Comparison of ENCODE assay signal across 1 cellular context in the genomic region with DNA sequence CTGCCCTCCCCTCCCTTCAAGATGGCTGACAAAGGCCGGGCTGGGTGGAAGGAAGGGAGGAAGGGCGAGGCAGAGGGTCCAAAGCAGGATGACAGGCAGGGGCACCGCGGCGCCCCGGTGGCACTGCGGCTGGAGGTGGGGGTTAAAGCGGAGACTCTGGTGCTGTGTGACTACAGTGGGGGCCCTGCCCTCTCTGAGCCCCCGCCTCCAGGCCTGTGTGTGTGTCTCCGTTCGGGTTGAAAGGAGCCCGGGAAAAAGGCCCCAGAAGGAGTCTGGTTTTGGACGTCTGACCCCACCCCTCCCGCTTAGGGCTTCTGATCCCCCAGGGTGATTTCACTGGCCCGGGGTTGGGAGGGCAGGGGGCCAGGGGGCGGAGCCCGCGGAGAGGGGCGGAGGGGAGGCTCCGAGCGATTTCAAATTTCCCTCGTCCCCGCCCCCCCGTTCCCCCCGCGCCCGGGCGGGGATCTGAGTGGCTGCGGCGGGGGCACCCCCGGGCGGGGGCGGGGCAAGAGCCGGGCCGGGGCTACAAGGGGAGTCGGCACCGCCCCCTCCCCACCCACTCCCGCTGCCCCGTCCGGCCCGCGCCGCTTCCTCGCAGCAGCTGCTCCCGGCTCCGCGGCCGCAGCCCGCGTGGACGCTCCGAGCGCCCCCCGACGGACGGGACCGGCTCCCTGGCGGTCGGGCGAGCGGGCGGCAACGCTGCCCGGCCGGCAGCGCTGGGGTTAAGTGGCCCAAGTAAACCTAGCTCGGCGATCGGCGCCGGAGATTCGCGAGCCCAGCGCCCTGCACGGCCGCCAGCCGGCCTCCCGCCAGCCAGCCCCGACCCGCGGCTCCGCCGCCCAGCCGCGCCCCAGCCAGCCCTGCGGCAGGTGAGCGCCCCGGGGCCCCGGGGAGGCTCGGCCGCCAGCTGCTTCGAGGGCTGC.
TF ChIP-seq lines count a peak whose summit lies in the region.

A gene (plus strand): TSS at position 555 of the 923 bp plus-strand sequence. CDS start 17,939 bp downstream, outside the sequence.

TF ChIP-seq in GM12878, 131 proteins besides CTCF, POLR2A, EP300 and RAD21 (continues in another document):
- TF ChIP-seq, protein P1, sequence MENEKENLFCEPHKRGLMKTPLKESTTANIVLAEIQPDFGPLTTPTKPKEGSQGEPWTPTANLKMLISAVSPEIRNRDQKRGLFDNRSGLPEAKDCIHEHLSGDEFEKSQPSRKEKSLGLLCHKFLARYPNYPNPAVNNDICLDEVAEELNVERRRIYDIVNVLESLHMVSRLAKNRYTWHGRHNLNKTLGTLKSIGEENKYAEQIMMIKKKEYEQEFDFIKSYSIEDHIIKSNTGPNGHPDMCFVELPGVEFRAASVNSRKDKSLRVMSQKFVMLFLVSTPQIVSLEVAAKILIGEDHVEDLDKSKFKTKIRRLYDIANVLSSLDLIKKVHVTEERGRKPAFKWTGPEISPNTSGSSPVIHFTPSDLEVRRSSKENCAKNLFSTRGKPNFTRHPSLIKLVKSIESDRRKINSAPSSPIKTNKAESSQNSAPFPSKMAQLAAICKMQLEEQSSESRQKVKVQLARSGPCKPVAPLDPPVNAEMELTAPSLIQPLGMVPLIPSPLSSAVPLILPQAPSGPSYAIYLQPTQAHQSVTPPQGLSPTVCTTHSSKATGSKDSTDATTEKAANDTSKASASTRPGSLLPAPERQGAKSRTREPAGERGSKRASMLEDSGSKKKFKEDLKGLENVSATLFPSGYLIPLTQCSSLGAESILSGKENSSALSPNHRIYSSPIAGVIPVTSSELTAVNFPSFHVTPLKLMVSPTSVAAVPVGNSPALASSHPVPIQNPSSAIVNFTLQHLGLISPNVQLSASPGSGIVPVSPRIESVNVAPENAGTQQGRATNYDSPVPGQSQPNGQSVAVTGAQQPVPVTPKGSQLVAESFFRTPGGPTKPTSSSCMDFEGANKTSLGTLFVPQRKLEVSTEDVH (IDR thresholded peaks at IDR 0.05; ENCODE audit: low read depth, partially characterized antibody), result no peak
- TF ChIP-seq MYC (IDR thresholded peaks at IDR 0.05; ENCODE audit: insufficient read depth, insufficient read length, insufficient replicate concordance, low read length, severe bottlenecking) (no peak), ZNF207 (IDR thresholded peaks at IDR 0.05; ENCODE audit: borderline replicate concordance) (no peak), BMI1 (IDR thresholded peaks at IDR 0.05; ENCODE audit: borderline replicate concordance) (no peak), JUND (IDR thresholded peaks at IDR 0.05; ENCODE audit: low read depth, low read length) (no peak), IKZF2 (IDR thresholded peaks at IDR 0.05) (no peak), KAT2A (conservative IDR thresholded peaks at IDR 0.05; ENCODE audit: control insufficient read depth, low read depth, low read length) (no peak), SPI1 (IDR thresholded peaks at IDR 0.05; ENCODE audit: borderline replicate concordance, insufficient read depth, low read depth, low read length) (no peak), RELA (IDR thresholded peaks at IDR 0.05; ENCODE audit: borderline replicate concordance, partially characterized antibody) (no peak), HDAC2 (IDR thresholded peaks at IDR 0.05) (no peak), CBFB (IDR thresholded peaks at IDR 0.05; ENCODE audit: low read depth) (no peak), RCOR1 (conservative IDR thresholded peaks at IDR 0.05; ENCODE audit: low read depth, low read length) (no peak), NBN (IDR thresholded peaks at IDR 0.05) (no peak), RUNX3 (IDR thresholded peaks at IDR 0.05; ENCODE audit: low read length) (no peak), SIN3A (IDR thresholded peaks at IDR 0.05; ENCODE audit: low read depth, low read length) (no peak), GABPA (IDR thresholded peaks at IDR 0.05; ENCODE audit: low read depth) (no peak), CREM (IDR thresholded peaks at IDR 0.05; ENCODE audit: low read depth) (no peak), WRNIP1 (IDR thresholded peaks at IDR 0.05; ENCODE audit: borderline replicate concordance, low read depth, low read length) (no peak)
- TF ChIP-seq, protein P2, sequence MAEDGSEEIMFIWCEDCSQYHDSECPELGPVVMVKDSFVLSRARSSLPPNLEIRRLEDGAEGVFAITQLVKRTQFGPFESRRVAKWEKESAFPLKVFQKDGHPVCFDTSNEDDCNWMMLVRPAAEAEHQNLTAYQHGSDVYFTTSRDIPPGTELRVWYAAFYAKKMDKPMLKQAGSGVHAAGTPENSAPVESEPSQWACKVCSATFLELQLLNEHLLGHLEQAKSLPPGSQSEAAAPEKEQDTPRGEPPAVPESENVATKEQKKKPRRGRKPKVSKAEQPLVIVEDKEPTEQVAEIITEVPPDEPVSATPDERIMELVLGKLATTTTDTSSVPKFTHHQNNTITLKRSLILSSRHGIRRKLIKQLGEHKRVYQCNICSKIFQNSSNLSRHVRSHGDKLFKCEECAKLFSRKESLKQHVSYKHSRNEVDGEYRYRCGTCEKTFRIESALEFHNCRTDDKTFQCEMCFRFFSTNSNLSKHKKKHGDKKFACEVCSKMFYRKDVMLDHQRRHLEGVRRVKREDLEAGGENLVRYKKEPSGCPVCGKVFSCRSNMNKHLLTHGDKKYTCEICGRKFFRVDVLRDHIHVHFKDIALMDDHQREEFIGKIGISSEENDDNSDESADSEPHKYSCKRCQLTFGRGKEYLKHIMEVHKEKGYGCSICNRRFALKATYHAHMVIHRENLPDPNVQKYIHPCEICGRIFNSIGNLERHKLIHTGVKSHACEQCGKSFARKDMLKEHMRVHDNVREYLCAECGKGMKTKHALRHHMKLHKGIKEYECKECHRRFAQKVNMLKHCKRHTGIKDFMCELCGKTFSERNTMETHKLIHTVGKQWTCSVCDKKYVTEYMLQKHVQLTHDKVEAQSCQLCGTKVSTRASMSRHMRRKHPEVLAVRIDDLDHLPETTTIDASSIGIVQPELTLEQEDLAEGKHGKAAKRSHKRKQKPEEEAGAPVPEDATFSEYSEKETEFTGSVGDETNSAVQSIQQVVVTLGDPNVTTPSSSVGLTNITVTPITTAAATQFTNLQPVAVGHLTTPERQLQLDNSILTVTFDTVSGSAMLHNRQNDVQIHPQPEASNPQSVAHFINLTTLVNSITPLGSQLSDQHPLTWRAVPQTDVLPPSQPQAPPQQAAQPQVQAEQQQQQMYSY (CRISPR knock-in tag; IDR thresholded peaks at IDR 0.05), result no peak
- TF ChIP-seq, protein P3, sequence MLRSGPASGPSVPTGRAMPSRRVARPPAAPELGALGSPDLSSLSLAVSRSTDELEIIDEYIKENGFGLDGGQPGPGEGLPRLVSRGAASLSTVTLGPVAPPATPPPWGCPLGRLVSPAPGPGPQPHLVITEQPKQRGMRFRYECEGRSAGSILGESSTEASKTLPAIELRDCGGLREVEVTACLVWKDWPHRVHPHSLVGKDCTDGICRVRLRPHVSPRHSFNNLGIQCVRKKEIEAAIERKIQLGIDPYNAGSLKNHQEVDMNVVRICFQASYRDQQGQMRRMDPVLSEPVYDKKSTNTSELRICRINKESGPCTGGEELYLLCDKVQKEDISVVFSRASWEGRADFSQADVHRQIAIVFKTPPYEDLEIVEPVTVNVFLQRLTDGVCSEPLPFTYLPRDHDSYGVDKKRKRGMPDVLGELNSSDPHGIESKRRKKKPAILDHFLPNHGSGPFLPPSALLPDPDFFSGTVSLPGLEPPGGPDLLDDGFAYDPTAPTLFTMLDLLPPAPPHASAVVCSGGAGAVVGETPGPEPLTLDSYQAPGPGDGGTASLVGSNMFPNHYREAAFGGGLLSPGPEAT (IDR thresholded peaks at IDR 0.05; ENCODE audit: low read depth), result no peak
- TF ChIP-seq, protein P4, sequence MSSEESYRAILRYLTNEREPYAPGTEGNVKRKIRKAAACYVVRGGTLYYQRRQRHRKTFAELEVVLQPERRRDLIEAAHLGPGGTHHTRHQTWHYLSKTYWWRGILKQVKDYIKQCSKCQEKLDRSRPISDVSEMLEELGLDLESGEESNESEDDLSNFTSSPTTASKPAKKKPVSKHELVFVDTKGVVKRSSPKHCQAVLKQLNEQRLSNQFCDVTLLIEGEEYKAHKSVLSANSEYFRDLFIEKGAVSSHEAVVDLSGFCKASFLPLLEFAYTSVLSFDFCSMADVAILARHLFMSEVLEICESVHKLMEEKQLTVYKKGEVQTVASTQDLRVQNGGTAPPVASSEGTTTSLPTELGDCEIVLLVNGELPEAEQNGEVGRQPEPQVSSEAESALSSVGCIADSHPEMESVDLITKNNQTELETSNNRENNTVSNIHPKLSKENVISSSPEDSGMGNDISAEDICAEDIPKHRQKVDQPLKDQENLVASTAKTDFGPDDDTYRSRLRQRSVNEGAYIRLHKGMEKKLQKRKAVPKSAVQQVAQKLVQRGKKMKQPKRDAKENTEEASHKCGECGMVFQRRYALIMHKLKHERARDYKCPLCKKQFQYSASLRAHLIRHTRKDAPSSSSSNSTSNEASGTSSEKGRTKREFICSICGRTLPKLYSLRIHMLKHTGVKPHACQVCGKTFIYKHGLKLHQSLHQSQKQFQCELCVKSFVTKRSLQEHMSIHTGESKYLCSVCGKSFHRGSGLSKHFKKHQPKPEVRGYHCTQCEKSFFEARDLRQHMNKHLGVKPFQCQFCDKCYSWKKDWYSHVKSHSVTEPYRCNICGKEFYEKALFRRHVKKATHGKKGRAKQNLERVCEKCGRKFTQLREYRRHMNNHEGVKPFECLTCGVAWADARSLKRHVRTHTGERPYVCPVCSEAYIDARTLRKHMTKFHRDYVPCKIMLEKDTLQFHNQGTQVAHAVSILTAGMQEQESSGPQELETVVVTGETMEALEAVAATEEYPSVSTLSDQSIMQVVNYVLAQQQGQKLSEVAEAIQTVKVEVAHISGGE (CRISPR knock-in tag; IDR thresholded peaks at IDR 0.05), result no peak
- TF ChIP-seq, protein P5, sequence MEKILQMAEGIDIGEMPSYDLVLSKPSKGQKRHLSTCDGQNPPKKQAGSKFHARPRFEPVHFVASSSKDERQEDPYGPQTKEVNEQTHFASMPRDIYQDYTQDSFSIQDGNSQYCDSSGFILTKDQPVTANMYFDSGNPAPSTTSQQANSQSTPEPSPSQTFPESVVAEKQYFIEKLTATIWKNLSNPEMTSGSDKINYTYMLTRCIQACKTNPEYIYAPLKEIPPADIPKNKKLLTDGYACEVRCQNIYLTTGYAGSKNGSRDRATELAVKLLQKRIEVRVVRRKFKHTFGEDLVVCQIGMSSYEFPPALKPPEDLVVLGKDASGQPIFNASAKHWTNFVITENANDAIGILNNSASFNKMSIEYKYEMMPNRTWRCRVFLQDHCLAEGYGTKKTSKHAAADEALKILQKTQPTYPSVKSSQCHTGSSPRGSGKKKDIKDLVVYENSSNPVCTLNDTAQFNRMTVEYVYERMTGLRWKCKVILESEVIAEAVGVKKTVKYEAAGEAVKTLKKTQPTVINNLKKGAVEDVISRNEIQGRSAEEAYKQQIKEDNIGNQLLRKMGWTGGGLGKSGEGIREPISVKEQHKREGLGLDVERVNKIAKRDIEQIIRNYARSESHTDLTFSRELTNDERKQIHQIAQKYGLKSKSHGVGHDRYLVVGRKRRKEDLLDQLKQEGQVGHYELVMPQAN (conservative IDR thresholded peaks at IDR 0.05), result peak; percentile 69; the same call in 1 of the 2 replicates
- TF ChIP-seq, protein P6, sequence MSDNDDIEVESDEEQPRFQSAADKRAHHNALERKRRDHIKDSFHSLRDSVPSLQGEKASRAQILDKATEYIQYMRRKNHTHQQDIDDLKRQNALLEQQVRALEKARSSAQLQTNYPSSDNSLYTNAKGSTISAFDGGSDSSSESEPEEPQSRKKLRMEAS (IDR thresholded peaks at IDR 0.05; ENCODE audit: low read depth, low read length), result no peak
- TF ChIP-seq, protein P7, sequence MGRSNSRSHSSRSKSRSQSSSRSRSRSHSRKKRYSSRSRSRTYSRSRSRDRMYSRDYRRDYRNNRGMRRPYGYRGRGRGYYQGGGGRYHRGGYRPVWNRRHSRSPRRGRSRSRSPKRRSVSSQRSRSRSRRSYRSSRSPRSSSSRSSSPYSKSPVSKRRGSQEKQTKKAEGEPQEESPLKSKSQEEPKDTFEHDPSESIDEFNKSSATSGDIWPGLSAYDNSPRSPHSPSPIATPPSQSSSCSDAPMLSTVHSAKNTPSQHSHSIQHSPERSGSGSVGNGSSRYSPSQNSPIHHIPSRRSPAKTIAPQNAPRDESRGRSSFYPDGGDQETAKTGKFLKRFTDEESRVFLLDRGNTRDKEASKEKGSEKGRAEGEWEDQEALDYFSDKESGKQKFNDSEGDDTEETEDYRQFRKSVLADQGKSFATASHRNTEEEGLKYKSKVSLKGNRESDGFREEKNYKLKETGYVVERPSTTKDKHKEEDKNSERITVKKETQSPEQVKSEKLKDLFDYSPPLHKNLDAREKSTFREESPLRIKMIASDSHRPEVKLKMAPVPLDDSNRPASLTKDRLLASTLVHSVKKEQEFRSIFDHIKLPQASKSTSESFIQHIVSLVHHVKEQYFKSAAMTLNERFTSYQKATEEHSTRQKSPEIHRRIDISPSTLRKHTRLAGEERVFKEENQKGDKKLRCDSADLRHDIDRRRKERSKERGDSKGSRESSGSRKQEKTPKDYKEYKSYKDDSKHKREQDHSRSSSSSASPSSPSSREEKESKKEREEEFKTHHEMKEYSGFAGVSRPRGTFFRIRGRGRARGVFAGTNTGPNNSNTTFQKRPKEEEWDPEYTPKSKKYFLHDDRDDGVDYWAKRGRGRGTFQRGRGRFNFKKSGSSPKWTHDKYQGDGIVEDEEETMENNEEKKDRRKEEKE (IDR thresholded peaks at IDR 0.05), result no peak
- TF ChIP-seq, protein P8, sequence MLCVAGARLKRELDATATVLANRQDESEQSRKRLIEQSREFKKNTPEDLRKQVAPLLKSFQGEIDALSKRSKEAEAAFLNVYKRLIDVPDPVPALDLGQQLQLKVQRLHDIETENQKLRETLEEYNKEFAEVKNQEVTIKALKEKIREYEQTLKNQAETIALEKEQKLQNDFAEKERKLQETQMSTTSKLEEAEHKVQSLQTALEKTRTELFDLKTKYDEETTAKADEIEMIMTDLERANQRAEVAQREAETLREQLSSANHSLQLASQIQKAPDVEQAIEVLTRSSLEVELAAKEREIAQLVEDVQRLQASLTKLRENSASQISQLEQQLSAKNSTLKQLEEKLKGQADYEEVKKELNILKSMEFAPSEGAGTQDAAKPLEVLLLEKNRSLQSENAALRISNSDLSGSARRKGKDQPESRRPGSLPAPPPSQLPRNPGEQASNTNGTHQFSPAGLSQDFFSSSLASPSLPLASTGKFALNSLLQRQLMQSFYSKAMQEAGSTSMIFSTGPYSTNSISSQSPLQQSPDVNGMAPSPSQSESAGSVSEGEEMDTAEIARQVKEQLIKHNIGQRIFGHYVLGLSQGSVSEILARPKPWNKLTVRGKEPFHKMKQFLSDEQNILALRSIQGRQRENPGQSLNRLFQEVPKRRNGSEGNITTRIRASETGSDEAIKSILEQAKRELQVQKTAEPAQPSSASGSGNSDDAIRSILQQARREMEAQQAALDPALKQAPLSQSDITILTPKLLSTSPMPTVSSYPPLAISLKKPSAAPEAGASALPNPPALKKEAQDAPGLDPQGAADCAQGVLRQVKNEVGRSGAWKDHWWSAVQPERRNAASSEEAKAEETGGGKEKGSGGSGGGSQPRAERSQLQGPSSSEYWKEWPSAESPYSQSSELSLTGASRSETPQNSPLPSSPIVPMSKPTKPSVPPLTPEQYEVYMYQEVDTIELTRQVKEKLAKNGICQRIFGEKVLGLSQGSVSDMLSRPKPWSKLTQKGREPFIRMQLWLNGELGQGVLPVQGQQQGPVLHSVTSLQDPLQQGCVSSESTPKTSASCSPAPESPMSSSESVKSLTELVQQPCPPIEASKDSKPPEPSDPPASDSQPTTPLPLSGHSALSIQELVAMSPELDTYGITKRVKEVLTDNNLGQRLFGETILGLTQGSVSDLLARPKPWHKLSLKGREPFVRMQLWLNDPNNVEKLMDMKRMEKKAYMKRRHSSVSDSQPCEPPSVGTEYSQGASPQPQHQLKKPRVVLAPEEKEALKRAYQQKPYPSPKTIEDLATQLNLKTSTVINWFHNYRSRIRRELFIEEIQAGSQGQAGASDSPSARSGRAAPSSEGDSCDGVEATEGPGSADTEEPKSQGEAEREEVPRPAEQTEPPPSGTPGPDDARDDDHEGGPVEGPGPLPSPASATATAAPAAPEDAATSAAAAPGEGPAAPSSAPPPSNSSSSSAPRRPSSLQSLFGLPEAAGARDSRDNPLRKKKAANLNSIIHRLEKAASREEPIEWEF (IDR thresholded peaks at IDR 0.05; ENCODE audit: insufficient replicate concordance, low read depth, low read length), result no peak
